23 cellular contexts compared by ENCODE assay signal in the genomic region with DNA sequence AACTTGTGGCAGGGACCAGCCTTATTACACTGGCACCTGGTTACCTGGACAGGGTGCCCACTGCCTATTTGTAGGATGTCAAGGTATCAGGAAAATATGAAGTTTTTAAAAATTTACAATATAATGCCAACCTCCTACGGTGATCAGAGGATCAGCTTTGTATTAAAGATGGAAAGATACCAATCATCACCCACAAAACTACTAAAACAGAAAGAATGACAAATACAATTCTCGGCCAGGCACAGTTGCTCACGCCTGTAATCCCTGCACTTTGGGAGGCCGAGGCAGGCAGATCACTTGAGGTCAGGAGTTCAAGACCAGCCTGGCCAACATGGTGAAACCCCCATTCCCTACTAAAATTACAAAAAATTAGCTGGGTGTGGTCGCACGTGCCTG. TPM values are rescaled to one million over a fixed set of nuclear protein-coding genes. Genes with fewer than 3 reads are reported as not detected.
"Had no signal": no experiment of that assay in that cellular context is flagged by ENCODE, and none has a peak within 500 bp of the region (broad histone marks: within the 10 kb centered on the region; RNA-seq: fewer than 3 reads in every experiment).

No MANE protein-coding gene starts in this region.

- DNase-seq: activated CD4-positive, alpha-beta memory T cell treated with anti-CD3 and anti-CD28 coated beads, Interleukin-2, amount 10 ng/mL, durations not matched to agents 7 days and 5 days; activated gamma-delta T cell; activated naive CD8-positive, alpha-beta T cell treated with anti-CD3 and anti-CD28 coated beads, Interleukin-2, amount 10 ng/mL, durations not matched to agents 7 days and 5 days; activated T-cell treated with anti-CD3 and anti-CD28 coated beads, Interleukin-2, amount 50 U/mL, for 4 hours; anterior cingulate cortex; cortex of kidney; effector CD8-positive, alpha-beta T cell; gastrocnemius medialis; heart right ventricle; left ventricle myocardium inferior; mesenchymal stem cell; small intestine; stimulated activated CD4-positive, alpha-beta T cell treated with anti-CD3 and anti-CD28 coated beads, Interleukin-4, amount 100 ng/mL, for 4 hours; stimulated activated CD8-positive, alpha-beta memory T cell treated with anti-CD3 and anti-CD28 coated beads, Interleukin-4, amount 100 ng/mL, for 48 hours; WERI-Rb-1 had no signal

- ATAC-seq: gastrocnemius medialis had no signal

- H3K27ac ChIP-seq: gastrocnemius medialis, heart right ventricle, left ventricle myocardium inferior, prostate gland, SK-N-MC, WERI-Rb-1 had no signal

- H3K4me3 Mint-ChIP-seq: activated CD4-positive, alpha-beta memory T cell treated with anti-CD3 and anti-CD28 coated beads, Interleukin-2, amount 10 ng/mL, durations not matched to agents 7 days and 5 days; activated naive CD8-positive, alpha-beta T cell treated with anti-CD3 and anti-CD28 coated beads, Interleukin-2, amount 10 ng/mL, durations not matched to agents 7 days and 5 days; activated T-cell treated with anti-CD3 and anti-CD28 coated beads, Interleukin-2, amount 50 U/mL, for 4 hours; nephron; stimulated activated naive CD8-positive, alpha-beta T cell treated with anti-CD3 and anti-CD28 coated beads, Interleukin-15, Interleukin-2, amounts not matched to agents 100 ng/mL and 50 ng/mL, for 24 hours; type B pancreatic cell had no signal

- H3K4me1 Mint-ChIP-seq: activated naive CD8-positive, alpha-beta T cell treated with anti-CD3 and anti-CD28 coated beads, Interleukin-2, amount 10 ng/mL, durations not matched to agents 7 days and 5 days had no signal

- H3K4me3 ChIP-seq: gastrocnemius medialis, heart right ventricle, left ventricle myocardium inferior, prostate gland, SK-N-MC had no signal

- H3K27ac Mint-ChIP-seq: activated CD4-positive, alpha-beta memory T cell treated with anti-CD3 and anti-CD28 coated beads, Interleukin-2, amount 10 ng/mL, durations not matched to agents 7 days and 5 days; activated naive CD8-positive, alpha-beta T cell treated with anti-CD3 and anti-CD28 coated beads, Interleukin-2, amount 10 ng/mL, durations not matched to agents 7 days and 5 days; nephron; stimulated activated naive CD8-positive, alpha-beta T cell treated with anti-CD3 and anti-CD28 coated beads, Interleukin-15, Interleukin-2, amounts not matched to agents 100 ng/mL and 50 ng/mL, for 24 hours had no signal

- H3K9me3 ChIP-seq: gastrocnemius medialis, heart right ventricle, left ventricle myocardium inferior, prostate gland had no signal

- H3K4me1 ChIP-seq: prostate gland had no signal

- H3K27me3 ChIP-seq: gastrocnemius medialis, heart right ventricle had no signal

- FAIRE-seq: islet of Langerhans, small intestine had no signal

- H3K9me3 Mint-ChIP-seq: activated CD4-positive, alpha-beta memory T cell treated with anti-CD3 and anti-CD28 coated beads, Interleukin-2, amount 10 ng/mL, durations not matched to agents 7 days and 5 days; activated naive CD8-positive, alpha-beta T cell treated with anti-CD3 and anti-CD28 coated beads, Interleukin-2, amount 10 ng/mL, durations not matched to agents 7 days and 5 days; activated T-cell treated with anti-CD3 and anti-CD28 coated beads, Interleukin-2, amount 50 U/mL, for 4 hours; nephron; stimulated activated naive CD8-positive, alpha-beta T cell treated with anti-CD3 and anti-CD28 coated beads, Interleukin-15, Interleukin-2, amounts not matched to agents 100 ng/mL and 50 ng/mL, for 24 hours; type B pancreatic cell had no signal

RNA-seq across cellular contexts. Expression of a gene that starts 18.4 kb away (rescaled TPM):
- total RNA-seq: activated CD4-positive, alpha-beta memory T cell treated with anti-CD3 and anti-CD28 coated beads, Interleukin-2, amount 10 ng/mL, durations not matched to agents 7 days and 5 days; activated naive CD8-positive, alpha-beta T cell treated with anti-CD3 and anti-CD28 coated beads, Interleukin-2, amount 10 ng/mL, durations not matched to agents 7 days and 5 days; activated T-cell treated with anti-CD3 and anti-CD28 coated beads, Interleukin-2, amount 50 U/mL, for 4 hours; epithelial cell of proximal tubule; gastrocnemius medialis; left ventricle myocardium inferior; T-helper 1 cell treated with Interleukin-12 subunit alpha and Interleukin-12 subunit beta and Interleukin-4 antibody, amounts not matched to agents 30 ng/mL and 1 ng/mL, for 36 hours had no signal
- polyA plus RNA-seq: heart right ventricle, small intestine had no signal
